Comparison of ENCODE assay signal across 1 cellular context in genomic region chr1:235068155-235069121, GRCh38.
TF ChIP-seq lines count a peak whose summit lies in the region.

No MANE protein-coding gene starts in this region.

TF ChIP-seq in HepG2, 621 proteins besides CTCF, POLR2A, EP300 and RAD21 (continued from another document and continues in another):
- TF ChIP-seq HNRNPH1 (optimal IDR thresholded peaks at IDR 0.05; ENCODE audit: low read depth, low read length) (no peak), ZNF639 (CRISPR knock-in tag; conservative IDR thresholded peaks at IDR 0.05) (0 out of 2 replicates have a peak, but pooled peaks have one; percentile 37), BRF2 (CRISPR knock-in tag; IDR thresholded peaks at IDR 0.05) (no peak), ZBTB37 (CRISPR knock-in tag; IDR thresholded peaks at IDR 0.05) (no peak), ZNF597 (CRISPR knock-in tag; IDR thresholded peaks at IDR 0.05) (no peak), ZNF414 (CRISPR knock-in tag; IDR thresholded peaks at IDR 0.05) (no peak), TAF15 (IDR thresholded peaks at IDR 0.05; ENCODE audit: low read depth, low read length, poor library complexity, severe bottlenecking) (no peak), TCF7L2 (IDR thresholded peaks at IDR 0.05; ENCODE audit: low read depth, low read length) (no peak), ZNF501 (CRISPR knock-in tag; IDR thresholded peaks at IDR 0.05) (no peak), ZNF253 (CRISPR knock-in tag; IDR thresholded peaks at IDR 0.05; ENCODE audit: borderline replicate concordance) (no peak), TFAP4 (IDR thresholded peaks at IDR 0.05; ENCODE audit: borderline replicate concordance, low read depth) (peak; percentile 74; the same call in 1 of the 2 replicates), ZC3H4 (CRISPR knock-in tag; IDR thresholded peaks at IDR 0.05; ENCODE audit: borderline replicate concordance) (peak; percentile 88), SOX6 (IDR thresholded peaks at IDR 0.05) (no peak), SOX6 (CRISPR knock-in tag; IDR thresholded peaks at IDR 0.05) (peak; percentile 91), FOXK2 (IDR thresholded peaks at IDR 0.05) (peak; percentile 65), ZNF574 (CRISPR knock-in tag; IDR thresholded peaks at IDR 0.05) (peak; percentile 69), PAXIP1 (CRISPR knock-in tag; conservative IDR thresholded peaks at IDR 0.05) (peak; percentile 71; the same call in 1 of the 2 replicates), MAZ (IDR thresholded peaks at IDR 0.05; ENCODE audit: borderline replicate concordance, low read depth, low read length) (no peak), MAZ (CRISPR knock-in tag; IDR thresholded peaks at IDR 0.05; ENCODE audit: low read depth) (0 out of 2 replicates have a peak, but pooled peaks have one; percentile 35), PRMT3 (CRISPR knock-in tag; IDR thresholded peaks at IDR 0.05; ENCODE audit: borderline replicate concordance, low read depth) (0 out of 2 replicates have a peak, but pooled peaks have one; percentile 59), NR2F1 (CRISPR knock-in tag; IDR thresholded peaks at IDR 0.05) (peak; percentile 94 to 99), RXRA (CRISPR knock-in tag; IDR thresholded peaks at IDR 0.05) (peak; percentile 91), ZNF558 (CRISPR knock-in tag; IDR thresholded peaks at IDR 0.05; ENCODE audit: borderline replicate concordance) (peak; percentile 37; the same call in 1 of the 2 replicates), NFATC3 (CRISPR knock-in tag; IDR thresholded peaks at IDR 0.05) (no peak), ELF3 (CRISPR knock-in tag; IDR thresholded peaks at IDR 0.05) (peak; percentile 71; the same call in 1 of the 2 replicates), NFIC (IDR thresholded peaks at IDR 0.05; ENCODE audit: low read length) (no peak), HIC2 (CRISPR knock-in tag; IDR thresholded peaks at IDR 0.05; ENCODE audit: low read depth) (peak; percentile 65), ARNT (IDR thresholded peaks at IDR 0.05) (no peak), PRPF4 (IDR thresholded peaks at IDR 0.05; ENCODE audit: low read depth, low read length, poor library complexity, severe bottlenecking) (no peak), ZFP82 (CRISPR knock-in tag; IDR thresholded peaks at IDR 0.05; ENCODE audit: borderline replicate concordance) (0 out of 2 replicates have a peak, but pooled peaks have one; percentile 5), TBL1XR1 (IDR thresholded peaks at IDR 0.05; ENCODE audit: borderline replicate concordance, low read length, partially characterized antibody) (peak; percentile 79), ZNF580 (CRISPR knock-in tag; IDR thresholded peaks at IDR 0.05; ENCODE audit: borderline replicate concordance, low read depth) (peak; percentile 91), LCORL (IDR thresholded peaks at IDR 0.05) (no peak), LCORL (CRISPR knock-in tag; IDR thresholded peaks at IDR 0.05) (peak; percentile 51), ISX (CRISPR knock-in tag; conservative IDR thresholded peaks at IDR 0.05) (no peak), ZNF883 (CRISPR knock-in tag; IDR thresholded peaks at IDR 0.05; ENCODE audit: not compliant biosample characterization) (no peak), PRDM10 (CRISPR knock-in tag; IDR thresholded peaks at IDR 0.05; ENCODE audit: low read depth) (no peak), EHMT2 (IDR thresholded peaks at IDR 0.05; ENCODE audit: borderline replicate concordance, low read depth, low read length) (no peak), ZNF816 (CRISPR knock-in tag; IDR thresholded peaks at IDR 0.05; ENCODE audit: borderline replicate concordance) (no peak), ZNF460 (CRISPR knock-in tag; IDR thresholded peaks at IDR 0.05; ENCODE audit: borderline replicate concordance) (no peak), NR3C1 (CRISPR knock-in tag; IDR thresholded peaks at IDR 0.05) (no peak), PAWR (CRISPR knock-in tag; IDR thresholded peaks at IDR 0.05; ENCODE audit: borderline replicate concordance) (no peak)
